In genomic region chr18:3053081-3053480, GRCh38 we compare ENCODE assay signal across 23 cellular contexts.
"Had no signal": no experiment of that assay in that cellular context is flagged by ENCODE, and none has a peak within 500 bp of the region (broad histone marks: within the 10 kb centered on the region; RNA-seq: fewer than 3 reads in every experiment).

No MANE protein-coding gene starts in this region.

- H3K4me3 Mint-ChIP-seq: activated CD4-positive, alpha-beta T cell treated with anti-CD3 and anti-CD28 coated beads, Interleukin-2, amount 10 ng/mL, durations not matched to agents 7 days and 5 days; nephron; T-helper 2 cell treated with Interferon-gamma antibody and Interleukin-4, amounts not matched to agents 5 μg/mL and 100 μg/mL, for 36 hours had no signal

- H3K27ac ChIP-seq: coronary artery, esophagus squamous epithelium, gastroesophageal sphincter, skin epidermis, thoracic aorta, VCaP had no signal

- ATAC-seq: activated CD4-positive, CD25-positive, alpha-beta regulatory T cell treated with anti-CD3 and anti-CD28 coated beads, Interleukin-2, amount 50 U/mL, for 24 hours; gastroesophageal sphincter; left cardiac atrium had no signal

- H3K4me3 ChIP-seq: breast epithelium, coronary artery, esophagus squamous epithelium, gastroesophageal sphincter, right lobe of liver, skin epidermis, thoracic aorta, upper lobe of left lung had no signal

- H3K4me1 ChIP-seq: breast epithelium, esophagus squamous epithelium, gastroesophageal sphincter had no signal

- DNase-seq: activated CD4-positive, alpha-beta T cell treated with anti-CD3 and anti-CD28 coated beads, Interleukin-2, amount 10 ng/mL, durations not matched to agents 7 days and 5 days; activated T-cell treated with anti-CD3 and anti-CD28 coated beads, Interleukin-2, amount 50 U/mL, for 1 hour; amniotic stem cell; esophagus squamous epithelium; head of caudate nucleus; left cardiac atrium; midbrain; nucleus accumbens; stimulated activated CD4-positive, alpha-beta T cell treated with anti-CD3 and anti-CD28 coated beads, Interleukin-2, amount 100 ng/mL, for 24 hours; stimulated activated naive CD4-positive, alpha-beta T cell; SW 1271; upper lobe of left lung had no signal

- H3K9me3 ChIP-seq: breast epithelium, esophagus squamous epithelium, gastroesophageal sphincter, right lobe of liver, thoracic aorta, upper lobe of left lung had no signal

- H3K27me3 ChIP-seq: breast epithelium, gastroesophageal sphincter, right lobe of liver, upper lobe of left lung had no signal

- H3K9me3 Mint-ChIP-seq: activated T-helper 17 cell treated with anti-CD3 and anti-CD28 coated beads, Interleukin-2, amount 50 U/mL, for 72 hours had no signal

- H3K27me3 Mint-ChIP-seq: activated CD4-positive, alpha-beta T cell treated with anti-CD3 and anti-CD28 coated beads, Interleukin-2, amount 10 ng/mL, durations not matched to agents 7 days and 5 days; activated T-helper 17 cell treated with anti-CD3 and anti-CD28 coated beads, Interleukin-2, amount 50 U/mL, for 72 hours had no signal

- H3K27ac Mint-ChIP-seq: nephron had no signal

- H3K36me3 ChIP-seq: breast epithelium, esophagus squamous epithelium, gastroesophageal sphincter, right lobe of liver, thoracic aorta, upper lobe of left lung had no signal
